In genomic region chr14:61730756-61731373, GRCh38 we compare ENCODE assay signal across 8 cellular contexts. TPM values are rescaled to one million over a fixed set of nuclear protein-coding genes. Genes with fewer than 3 reads are reported as not detected.
DNase-seq lines count a peak whose midpoint lies in the region; FAIRE-seq and TF ChIP-seq lines count a peak whose summit lies in the region.

No MANE protein-coding gene starts in this region.

- peak; percentile 42 for DNase-seq in NCI-H1694 (lab: John Stamatoyannopoulos, UW)
- peak; percentile 57 for DNase-seq in dermis blood vessel endothelial cell
- DNase-seq in osteoblast (ENCODE audit: insufficient read length, low spot score, missing footprints): no peak
- DNase-seq in NCI-H510A (lab: John Stamatoyannopoulos, UW): no peak
- no peak for DNase-seq in D341Med (ENCODE audit: low spot score)
- DNase-seq in stimulated activated CD4-positive, alpha-beta T cell treated with anti-CD3 and anti-CD28 coated beads, Interleukin-12 subunit alpha, Interleukin-12 subunit beta, amount 100 ng/mL, for 4 hours: no peak
- DNase-seq in NCI-H1436 (lab: John Stamatoyannopoulos, UW): no peak

- no peaks in the 10 kb centered on the region for H3K27me3 ChIP-seq in osteoblast (ENCODE audit: insufficient read depth, low read length)

- H4K20me1 ChIP-seq in osteoblast (ENCODE audit: insufficient read depth, low read length): peaks cover 43% of the 10 kb centered on the region

- peak; percentile 20 for TF ChIP-seq CTCF in osteoblast (IDR thresholded peaks at IDR 0.05; ENCODE audit: extremely low read depth, low read depth, low read length)

- peaks cover 23% of the 10 kb centered on the region for H3K4me1 ChIP-seq in osteoblast (ENCODE audit: insufficient read depth, low read length)

- H3K36me3 ChIP-seq in osteoblast (ENCODE audit: insufficient read depth, low read length): peaks cover 100% of the 10 kb centered on the region

- no peaks in the 10 kb centered on the region for H3K9me3 ChIP-seq in osteoblast (ENCODE audit: low read depth, low read length)

- no peak overlapping the region for H3K4me2 ChIP-seq in osteoblast (ENCODE audit: insufficient read depth, low read length)

- no peak overlapping the region for H2AFZ ChIP-seq in osteoblast (ENCODE audit: low read length)

- H3K4me3 ChIP-seq in osteoblast (ENCODE audit: insufficient read depth, low read length): no peak overlapping the region

- H3K79me2 ChIP-seq in osteoblast (ENCODE audit: insufficient read depth, low read length): peaks cover 94% of the 10 kb centered on the region

- FAIRE-seq in G401.6 (lab: Jason Lieb, UNC): peak; percentile 85

- peak overlapping the region; percentile 8 for H3K27ac ChIP-seq in osteoblast (ENCODE audit: low read depth, low read length)

RNA-seq across cellular contexts. Expression of gene SNAPC1, which starts 31.4 kb away (rescaled TPM):
- total RNA-seq in dermis blood vessel endothelial cell (27.3 and 32.2 TPM in 2 replicates), osteoblast (26.5 and 35.8 TPM in 2 replicates)

RNA-seq across cellular contexts. Expression of gene HIF1A, which starts 35.6 kb away (rescaled TPM):
- 236 and 320 TPM in 2 replicates for total RNA-seq in dermis blood vessel endothelial cell
- total RNA-seq in osteoblast: 611 and 816 TPM in 2 replicates

Comparison
In these comparisons a context has a peak if more than half of its experiments do, and no peak if none do; other contexts are left out.
1. DNase-seq: peak in NCI-H1694 (single experiment) and dermis blood vessel endothelial cell (single experiment); none in osteoblast (single experiment), NCI-H510A (single experiment), D341Med (single experiment), stimulated activated CD4-positive, alpha-beta T cell treated with anti-CD3 and anti-CD28 coated beads, Interleukin-12 subunit alpha, Interleukin-12 subunit beta, amount 100 ng/mL, for 4 hours (single experiment) and NCI-H1436 (single experiment).